ENCODE assay signal across 8 cellular contexts in the genomic region with DNA sequence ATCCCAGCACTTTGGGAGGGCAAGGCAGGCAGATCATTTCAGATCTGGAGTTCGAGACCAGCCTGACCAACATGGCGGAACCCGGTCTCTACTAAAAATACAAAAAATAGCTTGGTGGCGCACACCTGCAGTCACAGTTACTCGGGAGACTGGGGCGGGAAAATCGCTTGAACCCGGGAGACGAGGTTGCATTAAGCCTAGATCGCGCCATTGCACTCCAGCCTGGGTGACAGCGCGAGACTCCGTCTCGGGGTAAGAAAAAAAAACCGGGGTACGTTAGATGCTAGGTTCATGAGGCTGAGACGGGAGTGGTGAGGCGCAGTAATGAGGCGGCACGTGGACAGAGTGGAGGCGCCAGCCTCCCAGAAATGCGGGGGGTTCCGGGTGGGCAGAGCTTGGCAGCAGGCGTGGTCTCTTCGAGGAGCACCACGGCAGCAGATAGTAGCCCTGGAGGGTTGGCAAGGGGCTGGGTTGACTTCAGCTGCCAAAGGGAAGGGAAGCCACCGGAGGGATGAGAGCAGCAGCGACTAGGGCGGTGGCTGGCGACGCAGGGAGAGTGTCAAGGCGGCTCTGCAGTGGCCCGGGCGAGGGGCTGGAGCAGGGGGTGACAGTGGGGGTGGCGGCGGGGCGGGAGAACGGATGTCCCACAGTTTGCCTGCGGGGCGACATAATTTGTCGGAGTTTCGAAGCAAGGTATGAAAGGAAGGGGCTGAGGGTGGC. TPM values are rescaled to one million over a fixed set of nuclear protein-coding genes. Genes with fewer than 3 reads are reported as not detected.
DNase-seq lines count a peak whose midpoint lies in the region; ATAC-seq and TF ChIP-seq lines count a peak whose summit lies in the region.

No MANE protein-coding gene starts in this region.

- H3K4me1 ChIP-seq in adrenal gland (replicated peaks in 1 of 2) (peaks cover 13 to 24% of the 10 kb centered on the region in 2 donors), thyroid gland (peaks cover 22 to 29% of the 10 kb centered on the region in 2 donors)

- H3K9me3 ChIP-seq in adrenal gland (replicated peaks in 1 of 3): no peaks in the 10 kb centered on the region
- H3K9me3 ChIP-seq in thyroid gland: no peaks in the 10 kb centered on the region

- H3K36me3 ChIP-seq in adrenal gland (replicated peaks in 1 of 2): peaks cover 0 to 46% of the 10 kb centered on the region in 2 donors
- peaks cover 15 to 30% of the 10 kb centered on the region in 2 donors for H3K36me3 ChIP-seq in thyroid gland

- peaks cover 38% of the 10 kb centered on the region for H3K36me3 Mint-ChIP-seq in activated CD8-positive, alpha-beta memory T cell treated with anti-CD3 and anti-CD28 coated beads, Interleukin-2, amount 10 ng/mL, durations not matched to agents 7 days and 5 days

- no peaks in the 10 kb centered on the region for H3K27me3 ChIP-seq in adrenal gland
- H3K27me3 ChIP-seq in thyroid gland: no peaks in the 10 kb centered on the region

- peak; percentile 1 for ATAC-seq in activated CD8-positive, alpha-beta memory T cell treated with anti-CD3 and anti-CD28 coated beads, Interleukin-2, amount 10 ng/mL, durations not matched to agents 7 days and 5 days
- peak; percentile 8 for ATAC-seq in left lobe of liver
- no peak for ATAC-seq in GM19324 (IDR thresholded peaks at IDR 0.05; ENCODE audit: low FRiP score, unreplicated experiment)

- no peaks in the 10 kb centered on the region for H3K9me3 Mint-ChIP-seq in activated CD8-positive, alpha-beta memory T cell treated with anti-CD3 and anti-CD28 coated beads, Interleukin-2, amount 10 ng/mL, durations not matched to agents 7 days and 5 days (ENCODE audit: low read depth)

- peak overlapping the region; percentile 91 for H3K27ac Mint-ChIP-seq in activated CD8-positive, alpha-beta memory T cell treated with anti-CD3 and anti-CD28 coated beads, Interleukin-2, amount 10 ng/mL, durations not matched to agents 7 days and 5 days

- 36 to 41% (median 40%) methylated on average over 38 to 43 of the region's 43 CpGs for WGBS in adrenal gland, 4 donors
- 47 to 51% methylated on average over 37 to 41 of the region's 43 CpGs for WGBS in thyroid gland, 2 donors

- TF ChIP-seq POLR2A in adrenal gland (IDR thresholded peaks at IDR 0.05): no peak
- no peak for TF ChIP-seq POLR2A in thyroid gland (IDR thresholded peaks at IDR 0.05)

- peaks cover 41% of the 10 kb centered on the region for H3K4me1 Mint-ChIP-seq in activated CD8-positive, alpha-beta memory T cell treated with anti-CD3 and anti-CD28 coated beads, Interleukin-2, amount 10 ng/mL, durations not matched to agents 7 days and 5 days

- peak overlapping the region; percentile 90 for H3K4me3 Mint-ChIP-seq in activated CD8-positive, alpha-beta memory T cell treated with anti-CD3 and anti-CD28 coated beads, Interleukin-2, amount 10 ng/mL, durations not matched to agents 7 days and 5 days

- H3K4me3 ChIP-seq in adrenal gland: peak overlapping the region; percentile 73 to 96 (median 86)
- peak overlapping the region; percentile 92 to 98 (median 96) for H3K4me3 ChIP-seq in thyroid gland (replicated peaks in 1 of 3)

- H3K27me3 Mint-ChIP-seq in activated CD8-positive, alpha-beta memory T cell treated with anti-CD3 and anti-CD28 coated beads, Interleukin-2, amount 10 ng/mL, durations not matched to agents 7 days and 5 days: no peaks in the 10 kb centered on the region

- CTCF ChIA-PET in activated CD8-positive, alpha-beta memory T cell treated with anti-CD3 and anti-CD28 coated beads, Interleukin-2, amount 10 ng/mL, durations not matched to agents 7 days and 5 days (lab: Charles Lee): interaction anchor here (0.8 to 2.9 kb wide), 6 partner anchors 7 to 35 kb away, joined by 3 to 17 read pairs (median 4); partner anchors contain the start of genes AURKAIP1 and CCNL2

- no peak for DNase-seq in activated CD8-positive, alpha-beta memory T cell treated with anti-CD3 and anti-CD28 coated beads, Interleukin-2, amount 10 ng/mL, durations not matched to agents 7 days and 5 days
- DNase-seq in activated CD8-positive, alpha-beta memory T cell treated with anti-CD3 and anti-CD28 coated beads, Interleukin-2, amount 50 U/mL, for 48 hours: no peak
- DNase-seq in adrenal gland (peak in 1 of 7 donors; percentile 19), left lobe of liver (ENCODE audit: low spot score) (no peak), thyroid gland (no peak), AG08396 (ENCODE audit: low spot score) (no peak)
- no peak for DNase-seq in effector CD4-positive, alpha-beta T cell

- peak overlapping the region in 4 of 5 donors; percentile 69 to 90 (median 83) for H3K27ac ChIP-seq in adrenal gland
- H3K27ac ChIP-seq in thyroid gland: peak overlapping the region in 2 of 3 donors; percentile 75

- intact Hi-C loops in adrenal gland (cut with DNase I) (no loop called here), thyroid gland (cut with DNase I) (loop anchor here (5.0 kb wide), 1 partner anchor 36 kb away; no protein-coding TSS in a partner anchor)

- TF ChIP-seq CTCF in adrenal gland (IDR thresholded peaks at IDR 0.05) (no peak), thyroid gland (IDR thresholded peaks at IDR 0.05) (no peak)

RNA-seq across cellular contexts. Expression of gene MRPL20, which starts 0.8 kb away (rescaled TPM):
- 100 to 1,000 TPM in 1 of 2 experiments, 10 to 100 TPM in 1; 95.2 to 130 TPM for total RNA-seq in activated CD8-positive, alpha-beta memory T cell treated with anti-CD3 and anti-CD28 coated beads, Interleukin-2, amount 10 ng/mL, durations not matched to agents 7 days and 5 days
- 100 to 1,000 TPM in 7 of 8 donors, 10 to 100 TPM in 1; 98.9 to 276 (median 158) TPM for total RNA-seq in adrenal gland
- 100 to 1,000 TPM; 116 to 175 (median 134) TPM for polyA plus RNA-seq in adrenal gland
- 52.9 TPM for total RNA-seq in left lobe of liver
- 100 to 1,000 TPM; 123 to 199 (median 160) TPM for total RNA-seq in thyroid gland

RNA-seq across cellular contexts. Expression of gene CCNL2, which starts 7.1 kb away (rescaled TPM):
- 100 to 1,000 TPM; 120 to 124 TPM for total RNA-seq in activated CD8-positive, alpha-beta memory T cell treated with anti-CD3 and anti-CD28 coated beads, Interleukin-2, amount 10 ng/mL, durations not matched to agents 7 days and 5 days
- total RNA-seq in adrenal gland (100 to 1,000 TPM in 6 of 8 donors, 10 to 100 TPM in 2; 53.4 to 264 (median 148) TPM), left lobe of liver (127 TPM), thyroid gland (100 to 1,000 TPM; 167 to 307 (median 215) TPM)
- polyA plus RNA-seq in adrenal gland: 100 to 1,000 TPM in 2 of 3 donors, 10 to 100 TPM in 1; 65.2 to 893 (median 593) TPM

RNA-seq across cellular contexts. Expression of gene ANKRD65, which starts 14.8 kb away (rescaled TPM):
- total RNA-seq in activated CD8-positive, alpha-beta memory T cell treated with anti-CD3 and anti-CD28 coated beads, Interleukin-2, amount 10 ng/mL, durations not matched to agents 7 days and 5 days: not detected
- total RNA-seq in adrenal gland: 1 to 10 TPM in 5 of 8 donors, under 1 TPM in 3; 0.39 to 2.6 (median 1.6) TPM
- polyA plus RNA-seq in adrenal gland: 1 to 10 TPM in 2 of 3 donors, under 1 TPM in 1; 0.53 to 3.4 (median 2.2) TPM
- 1.0 TPM for total RNA-seq in left lobe of liver
- total RNA-seq in thyroid gland: 1 to 10 TPM; 2.0 to 3.2 (median 2.4) TPM

RNA-seq across cellular contexts. Expression of gene VWA1, which starts 29.2 kb away (rescaled TPM):
- under 1 TPM; 0.20 to 0.28 TPM for total RNA-seq in activated CD8-positive, alpha-beta memory T cell treated with anti-CD3 and anti-CD28 coated beads, Interleukin-2, amount 10 ng/mL, durations not matched to agents 7 days and 5 days
- total RNA-seq in adrenal gland (10 to 100 TPM; 14.8 to 49.0 (median 30.6) TPM), left lobe of liver (91.0 TPM), thyroid gland (10 to 100 TPM; 11.4 to 52.0 (median 30.3) TPM)
- polyA plus RNA-seq in adrenal gland: 10 to 100 TPM in 2 of 3 donors, under 1 TPM in 1; 0.99 to 39.3 (median 25.9) TPM

RNA-seq across cellular contexts. Expression of gene AURKAIP1, which starts 31.3 kb away (rescaled TPM):
- 100 to 1,000 TPM; 139 to 141 TPM for total RNA-seq in activated CD8-positive, alpha-beta memory T cell treated with anti-CD3 and anti-CD28 coated beads, Interleukin-2, amount 10 ng/mL, durations not matched to agents 7 days and 5 days
- total RNA-seq in adrenal gland: 100 to 1,000 TPM in 7 of 8 donors, 10 to 100 TPM in 1; 89.6 to 260 (median 161) TPM
- polyA plus RNA-seq in adrenal gland: 100 to 1,000 TPM in 2 of 3 donors, 10 to 100 TPM in 1; 44.2 to 317 (median 226) TPM
- 130 TPM for total RNA-seq in left lobe of liver
- total RNA-seq in thyroid gland: 100 to 1,000 TPM in 2 of 4 donors, 10 to 100 TPM in 2; 73.8 to 198 (median 105) TPM
